2 cellular contexts compared by ENCODE assay signal in the genomic region with DNA sequence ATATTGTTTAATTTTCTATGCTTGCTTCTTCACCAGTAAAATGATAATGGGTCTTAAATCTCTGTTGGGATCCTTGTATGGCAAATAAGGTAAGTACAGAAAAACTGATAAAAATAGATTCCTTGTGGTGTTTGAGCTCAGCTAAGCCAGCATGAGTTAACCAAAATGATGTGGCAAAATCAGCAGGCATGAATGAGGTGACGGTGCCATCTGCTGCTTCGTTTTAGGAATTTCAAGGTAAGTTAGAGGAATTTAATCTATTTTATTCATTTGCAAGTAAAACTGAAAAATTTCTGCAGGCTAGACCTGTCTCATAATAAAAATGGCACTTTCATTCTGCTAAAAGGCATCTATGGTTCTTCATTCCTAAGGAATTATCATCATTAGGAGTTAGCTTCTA.
TF ChIP-seq lines count a peak whose summit lies in the region.

No MANE protein-coding gene starts in this region.

TF ChIP-seq in SK-N-SH, 30 proteins besides CTCF, POLR2A, EP300 and RAD21:
- TF ChIP-seq TCF12 (IDR thresholded peaks at IDR 0.05) (no peak), SMC3 (IDR thresholded peaks at IDR 0.05; ENCODE audit: low read depth, low read length) (peak; percentile 34; the same call in 1 of the 2 replicates)
TF ChIP-seq in SK-N-SH: peak in this region for 1.

TF ChIP-seq in GM12878, 131 proteins besides CTCF, POLR2A, EP300 and RAD21:
- TF ChIP-seq YY1 (IDR thresholded peaks at IDR 0.05; ENCODE audit: low read depth, low read length), result 0 out of 2 replicates have a peak, but pooled peaks have one; percentile 23
- TF ChIP-seq BHLHE40 (IDR thresholded peaks at IDR 0.05; ENCODE audit: borderline replicate concordance in 1 of 2, low read depth in 2 of 2, low read length in 1 of 2), result no peak
- no peak for TF ChIP-seq EZH2 (IDR thresholded peaks at IDR 0.05; ENCODE audit: borderline replicate concordance, control insufficient read depth, low read depth, low read length)
- TF ChIP-seq NFIC (IDR thresholded peaks at IDR 0.05; ENCODE audit: low read depth, low read length), result no peak
- TF ChIP-seq, protein P1, sequence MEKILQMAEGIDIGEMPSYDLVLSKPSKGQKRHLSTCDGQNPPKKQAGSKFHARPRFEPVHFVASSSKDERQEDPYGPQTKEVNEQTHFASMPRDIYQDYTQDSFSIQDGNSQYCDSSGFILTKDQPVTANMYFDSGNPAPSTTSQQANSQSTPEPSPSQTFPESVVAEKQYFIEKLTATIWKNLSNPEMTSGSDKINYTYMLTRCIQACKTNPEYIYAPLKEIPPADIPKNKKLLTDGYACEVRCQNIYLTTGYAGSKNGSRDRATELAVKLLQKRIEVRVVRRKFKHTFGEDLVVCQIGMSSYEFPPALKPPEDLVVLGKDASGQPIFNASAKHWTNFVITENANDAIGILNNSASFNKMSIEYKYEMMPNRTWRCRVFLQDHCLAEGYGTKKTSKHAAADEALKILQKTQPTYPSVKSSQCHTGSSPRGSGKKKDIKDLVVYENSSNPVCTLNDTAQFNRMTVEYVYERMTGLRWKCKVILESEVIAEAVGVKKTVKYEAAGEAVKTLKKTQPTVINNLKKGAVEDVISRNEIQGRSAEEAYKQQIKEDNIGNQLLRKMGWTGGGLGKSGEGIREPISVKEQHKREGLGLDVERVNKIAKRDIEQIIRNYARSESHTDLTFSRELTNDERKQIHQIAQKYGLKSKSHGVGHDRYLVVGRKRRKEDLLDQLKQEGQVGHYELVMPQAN (conservative IDR thresholded peaks at IDR 0.05), result no peak
- TF ChIP-seq SREBF2 (IDR thresholded peaks at IDR 0.05; ENCODE audit: low read length), result no peak
- no peak for TF ChIP-seq NRF1 (conservative IDR thresholded peaks at IDR 0.05; ENCODE audit: low read depth, low read length)
- no peak for TF ChIP-seq SMAD1 (IDR thresholded peaks at IDR 0.05; ENCODE audit: low read depth, partially characterized antibody)
- no peak for TF ChIP-seq POU2F2 (IDR thresholded peaks at IDR 0.05; ENCODE audit: borderline replicate concordance, low read depth, low read length)
- TF ChIP-seq MEF2A (IDR thresholded peaks at IDR 0.05; ENCODE audit: insufficient read depth, low read depth, low read length), result no peak
- no peak for TF ChIP-seq ETV6 (conservative IDR thresholded peaks at IDR 0.05 in 1 of 2, IDR thresholded peaks at IDR 0.05 in 1 of 2; ENCODE audit: borderline replicate concordance in 1 of 2, low read depth in 1 of 2)
- TF ChIP-seq, protein P2, sequence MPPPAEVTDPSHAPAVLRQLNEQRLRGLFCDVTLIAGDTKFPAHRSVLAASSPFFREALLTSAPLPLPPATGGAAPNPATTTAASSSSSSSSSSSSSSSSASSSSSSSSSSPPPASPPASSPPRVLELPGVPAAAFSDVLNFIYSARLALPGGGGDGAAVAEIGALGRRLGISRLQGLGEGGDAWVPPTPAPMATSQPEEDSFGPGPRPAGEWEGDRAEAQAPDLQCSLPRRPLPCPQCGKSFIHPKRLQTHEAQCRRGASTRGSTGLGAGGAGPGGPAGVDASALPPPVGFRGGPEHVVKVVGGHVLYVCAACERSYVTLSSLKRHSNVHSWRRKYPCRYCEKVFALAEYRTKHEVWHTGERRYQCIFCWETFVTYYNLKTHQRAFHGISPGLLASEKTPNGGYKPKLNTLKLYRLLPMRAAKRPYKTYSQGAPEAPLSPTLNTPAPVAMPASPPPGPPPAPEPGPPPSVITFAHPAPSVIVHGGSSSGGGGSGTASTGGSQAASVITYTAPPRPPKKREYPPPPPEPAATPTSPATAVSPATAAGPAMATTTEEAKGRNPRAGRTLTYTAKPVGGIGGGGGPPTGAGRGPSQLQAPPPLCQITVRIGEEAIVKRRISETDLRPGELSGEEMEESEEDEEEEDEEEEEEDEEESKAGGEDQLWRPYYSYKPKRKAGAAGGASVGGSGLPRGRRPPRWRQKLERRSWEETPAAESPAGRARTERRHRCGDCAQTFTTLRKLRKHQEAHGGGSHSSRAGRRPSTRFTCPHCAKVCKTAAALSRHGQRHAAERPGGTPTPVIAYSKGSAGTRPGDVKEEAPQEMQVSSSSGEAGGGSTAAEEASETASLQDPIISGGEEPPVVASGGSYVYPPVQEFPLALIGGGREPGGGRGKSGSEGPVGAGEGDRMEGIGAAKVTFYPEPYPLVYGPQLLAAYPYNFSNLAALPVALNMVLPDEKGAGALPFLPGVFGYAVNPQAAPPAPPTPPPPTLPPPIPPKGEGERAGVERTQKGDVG (CRISPR knock-in tag; IDR thresholded peaks at IDR 0.05), result no peak
- TF ChIP-seq, protein P3, sequence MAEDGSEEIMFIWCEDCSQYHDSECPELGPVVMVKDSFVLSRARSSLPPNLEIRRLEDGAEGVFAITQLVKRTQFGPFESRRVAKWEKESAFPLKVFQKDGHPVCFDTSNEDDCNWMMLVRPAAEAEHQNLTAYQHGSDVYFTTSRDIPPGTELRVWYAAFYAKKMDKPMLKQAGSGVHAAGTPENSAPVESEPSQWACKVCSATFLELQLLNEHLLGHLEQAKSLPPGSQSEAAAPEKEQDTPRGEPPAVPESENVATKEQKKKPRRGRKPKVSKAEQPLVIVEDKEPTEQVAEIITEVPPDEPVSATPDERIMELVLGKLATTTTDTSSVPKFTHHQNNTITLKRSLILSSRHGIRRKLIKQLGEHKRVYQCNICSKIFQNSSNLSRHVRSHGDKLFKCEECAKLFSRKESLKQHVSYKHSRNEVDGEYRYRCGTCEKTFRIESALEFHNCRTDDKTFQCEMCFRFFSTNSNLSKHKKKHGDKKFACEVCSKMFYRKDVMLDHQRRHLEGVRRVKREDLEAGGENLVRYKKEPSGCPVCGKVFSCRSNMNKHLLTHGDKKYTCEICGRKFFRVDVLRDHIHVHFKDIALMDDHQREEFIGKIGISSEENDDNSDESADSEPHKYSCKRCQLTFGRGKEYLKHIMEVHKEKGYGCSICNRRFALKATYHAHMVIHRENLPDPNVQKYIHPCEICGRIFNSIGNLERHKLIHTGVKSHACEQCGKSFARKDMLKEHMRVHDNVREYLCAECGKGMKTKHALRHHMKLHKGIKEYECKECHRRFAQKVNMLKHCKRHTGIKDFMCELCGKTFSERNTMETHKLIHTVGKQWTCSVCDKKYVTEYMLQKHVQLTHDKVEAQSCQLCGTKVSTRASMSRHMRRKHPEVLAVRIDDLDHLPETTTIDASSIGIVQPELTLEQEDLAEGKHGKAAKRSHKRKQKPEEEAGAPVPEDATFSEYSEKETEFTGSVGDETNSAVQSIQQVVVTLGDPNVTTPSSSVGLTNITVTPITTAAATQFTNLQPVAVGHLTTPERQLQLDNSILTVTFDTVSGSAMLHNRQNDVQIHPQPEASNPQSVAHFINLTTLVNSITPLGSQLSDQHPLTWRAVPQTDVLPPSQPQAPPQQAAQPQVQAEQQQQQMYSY (CRISPR knock-in tag; IDR thresholded peaks at IDR 0.05), result no peak
- no peak for TF ChIP-seq ZSCAN29 (IDR thresholded peaks at IDR 0.05)
- peak; percentile 47; the same call in 1 of the 2 replicates for TF ChIP-seq RUNX3 (IDR thresholded peaks at IDR 0.05; ENCODE audit: low read length)
- peak; percentile 91 for TF ChIP-seq SMC3 (IDR thresholded peaks at IDR 0.05; ENCODE audit: borderline replicate concordance, low read length)
